ENCODE assay signal across 19 cellular contexts in the genomic region with DNA sequence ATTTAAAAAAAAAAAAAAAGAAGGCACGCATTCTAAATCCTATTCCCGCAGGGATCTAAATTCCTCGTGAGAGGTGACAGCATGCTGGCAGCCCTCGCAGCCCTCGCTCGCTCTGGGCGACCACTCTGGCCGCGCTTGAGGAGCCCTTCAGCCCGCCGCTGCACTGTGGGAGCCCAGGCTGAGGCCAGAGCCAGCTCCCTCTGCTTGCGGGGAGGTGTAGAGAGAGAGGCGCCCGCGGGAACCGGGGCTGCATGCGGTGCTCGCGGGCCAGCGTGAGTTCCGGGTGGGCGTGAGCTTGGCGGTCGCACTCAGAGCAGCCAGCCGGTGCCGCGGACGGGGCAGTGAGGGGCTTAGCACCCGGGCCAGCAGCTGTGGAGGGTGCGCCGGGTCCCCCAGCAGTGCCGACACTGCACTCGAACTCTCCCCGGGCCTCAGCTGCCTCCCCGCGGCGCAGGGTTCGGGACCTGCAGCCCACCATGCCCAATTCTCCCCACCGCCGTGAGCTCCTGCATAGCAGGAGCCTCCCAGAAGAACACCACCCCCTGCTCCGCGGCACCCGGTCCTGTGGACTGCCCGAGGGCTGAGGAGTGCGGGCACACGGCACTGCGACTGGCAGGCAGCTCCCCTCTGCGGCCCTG.
DNase-seq lines count a peak whose midpoint lies in the region; ATAC-seq and TF ChIP-seq lines count a peak whose summit lies in the region.
"Had no signal": no experiment of that assay in that cellular context is flagged by ENCODE, and none has a peak within 500 bp of the region (broad histone marks: within the 10 kb centered on the region; RNA-seq: fewer than 3 reads in every experiment).

No MANE protein-coding gene starts in this region.

- intact Hi-C loops in right cardiac atrium (cut with DNase I): no loop called here
- intact Hi-C loops in Right ventricle myocardium inferior (cut with DNase I): no loop called here

- H3K4me3 ChIP-seq in right cardiac atrium (ENCODE audit: low read length) (no peak overlapping the region), mesenchymal stem cell (ENCODE audit: insufficient read depth in 1 of 2, low read depth in 1 of 2, low read length in 2 of 2) (no peak overlapping the region)
- H3K4me3 ChIP-seq: BLaER1, MG63, SK-N-MC had no signal

- no peak overlapping the region for H3K14ac ChIP-seq in mesenchymal stem cell (ENCODE audit: low read length in 2 of 2)

- H3K9me3 Mint-ChIP-seq in WTC11 (0 out of 2 replicates have a peak, but pooled peaks cover 3% of the 10 kb centered on the region), immature natural killer cell (peaks cover 2 to 11% (median 6%) of the 10 kb centered on the region in 6 donors)
- peaks cover 2% of the 10 kb centered on the region for H3K9me3 Mint-ChIP-seq in natural killer cell treated with Interleukin-12 subunit alpha and Interleukin-12 subunit beta and Interleukin-15 and Interleukin-18, amount 100 ng/mL, for 72 hours

- no peaks in the 10 kb centered on the region for H3K79me1 ChIP-seq in mesenchymal stem cell (replicated peaks; ENCODE audit: low read length, poor library complexity, severe bottlenecking)

- H3K9ac ChIP-seq in mesenchymal stem cell (ENCODE audit: low read length): no peak overlapping the region
- H3K9ac ChIP-seq: BLaER1 had no signal

- H3K4me2 ChIP-seq in mesenchymal stem cell (ENCODE audit: low read length, poor library complexity, severe bottlenecking): no peak overlapping the region
- H3K4me2 ChIP-seq: BLaER1 had no signal

- H3K4ac ChIP-seq in mesenchymal stem cell (ENCODE audit: low read depth in 1 of 2, low read length in 2 of 2): no peak overlapping the region

- no peak overlapping the region for H2BK15ac ChIP-seq in mesenchymal stem cell (ENCODE audit: low read depth, poor library complexity, severe bottlenecking)

- TF ChIP-seq CTCF in WTC11 (IDR thresholded peaks at IDR 0.05): no peak

- H3K36me3 ChIP-seq in mesenchymal stem cell (ENCODE audit: control insufficient read depth in 1 of 2, insufficient read depth in 2 of 2, low read depth in 1 of 2, low read length in 2 of 2): peaks cover 0 to 3% of the 10 kb centered on the region in 2 experiments
- H3K36me3 ChIP-seq: BLaER1, MG63 had no signal

- no peak for ATAC-seq in right cardiac atrium
- ATAC-seq in Right ventricle myocardium inferior: no peak
- ATAC-seq in WTC11: peak; percentile 72
- no peak for ATAC-seq in HG03280 (IDR thresholded peaks at IDR 0.05; ENCODE audit: unreplicated experiment)
- no peak for ATAC-seq in natural killer cell treated with Interleukin-12 subunit alpha and Interleukin-12 subunit beta and Interleukin-15 and Interleukin-18, amount 100 ng/mL, for 72 hours

- H3K9me3 ChIP-seq in right cardiac atrium (ENCODE audit: control insufficient read depth, low read length): no peaks in the 10 kb centered on the region
- no peaks in the 10 kb centered on the region for H3K9me3 ChIP-seq in mesenchymal stem cell (ENCODE audit: control insufficient read depth, low read length)
- H3K9me3 ChIP-seq: MG63 had no signal

- no peak overlapping the region for H2BK5ac ChIP-seq in mesenchymal stem cell (ENCODE audit: low read depth, low read length, poor library complexity, severe bottlenecking)

- no peaks in the 10 kb centered on the region for H3K4me1 ChIP-seq in right cardiac atrium (ENCODE audit: control insufficient read depth, insufficient read depth, low read length)
- no peaks in the 10 kb centered on the region for H3K4me1 ChIP-seq in mesenchymal stem cell (ENCODE audit: control insufficient read depth, insufficient read depth, low read depth, low read length)
- H3K4me1 ChIP-seq: BLaER1 had no signal

- peak in 2 of 3 donors; percentile 32 to 44 for DNase-seq in right cardiac atrium
- DNase-seq in Right ventricle myocardium inferior (ENCODE audit: missing footprints): no peak
- DNase-seq in WTC11 (ENCODE audit: low spot score): peak; percentile 25
- DNase-seq in mesenchymal stem cell: no peak
- no peak for DNase-seq in immature natural killer cell
- no peak for DNase-seq in natural killer cell treated with Interleukin-12 subunit alpha and Interleukin-12 subunit beta and Interleukin-15 and Interleukin-18, amount 100 ng/mL, for 72 hours (ENCODE audit: low spot score)
- DNase-seq: CD4-positive, CD25-positive, alpha-beta regulatory T cell; DMS153; DND-41; KG1; MG63; NCI-H2029; NCI-H2227 treated with DMSO at 0.1 percent for 48 hours; NCI-H526 treated with DMSO at 0.1 percent for 48 hours; RPMI8226; SIG-M5 had no signal

- CTCF ChIA-PET in WTC11 (lab: Charles Lee): interaction anchor here (1.0 kb wide), 1 partner anchor 494 kb away, joined by 3 read pairs; no protein-coding TSS in a partner anchor

- no peak overlapping the region for H3K27ac ChIP-seq in right cardiac atrium (ENCODE audit: low read length)
- H3K27ac ChIP-seq in mesenchymal stem cell (ENCODE audit: low read length, poor library complexity, severe bottlenecking): no peak overlapping the region
- H3K27ac ChIP-seq: BLaER1, SK-N-MC had no signal

- H3K18ac ChIP-seq in mesenchymal stem cell (ENCODE audit: low read depth in 1 of 2, low read length in 2 of 2): no peak overlapping the region

- H4K8ac ChIP-seq in mesenchymal stem cell (ENCODE audit: low read length): peak overlapping the region; percentile 28

- H2AFZ ChIP-seq in mesenchymal stem cell (ENCODE audit: low read depth, low read length): no peak overlapping the region

- H3K36me3 Mint-ChIP-seq in WTC11 (no peaks in the 10 kb centered on the region), immature natural killer cell (no peaks in the 10 kb centered on the region)
- H3K36me3 Mint-ChIP-seq in natural killer cell treated with Interleukin-12 subunit alpha and Interleukin-12 subunit beta and Interleukin-15 and Interleukin-18, amount 100 ng/mL, for 72 hours: no peaks in the 10 kb centered on the region
- H3K36me3 Mint-ChIP-seq: CD4-positive, CD25-positive, alpha-beta regulatory T cell had no signal

- H3K27me3 Mint-ChIP-seq in WTC11 (ENCODE audit: low read depth): no peaks in the 10 kb centered on the region
- peaks cover 2% of the 10 kb centered on the region in 3 donors for H3K27me3 Mint-ChIP-seq in immature natural killer cell (ENCODE audit: low read depth in 3 of 3)
- no peaks in the 10 kb centered on the region for H3K27me3 Mint-ChIP-seq in natural killer cell treated with Interleukin-12 subunit alpha and Interleukin-12 subunit beta and Interleukin-15 and Interleukin-18, amount 100 ng/mL, for 72 hours
- H3K27me3 Mint-ChIP-seq: CD4-positive, CD25-positive, alpha-beta regulatory T cell had no signal

- 88% methylated on average over 48 of the region's 48 CpGs for WGBS in right cardiac atrium
- WGBS in mesenchymal stem cell: 98% methylated on average over 45 of the region's 48 CpGs

- H3K4me3 Mint-ChIP-seq in WTC11 (no peak overlapping the region), immature natural killer cell (no peak overlapping the region)
- no peak overlapping the region for H3K4me3 Mint-ChIP-seq in natural killer cell treated with Interleukin-12 subunit alpha and Interleukin-12 subunit beta and Interleukin-15 and Interleukin-18, amount 100 ng/mL, for 72 hours
- H3K4me3 Mint-ChIP-seq: CD4-positive, CD25-positive, alpha-beta regulatory T cell had no signal

- H3K4me1 Mint-ChIP-seq in WTC11 (no peaks in the 10 kb centered on the region), immature natural killer cell (no peaks in the 10 kb centered on the region)
- H3K4me1 Mint-ChIP-seq in natural killer cell treated with Interleukin-12 subunit alpha and Interleukin-12 subunit beta and Interleukin-15 and Interleukin-18, amount 100 ng/mL, for 72 hours (ENCODE audit: low read depth in 2 of 2): no peaks in the 10 kb centered on the region
- H3K4me1 Mint-ChIP-seq: CD4-positive, CD25-positive, alpha-beta regulatory T cell had no signal

- peak overlapping the region; percentile 50 for H4K91ac ChIP-seq in mesenchymal stem cell (ENCODE audit: low read length)

- no peak overlapping the region for H2BK12ac ChIP-seq in mesenchymal stem cell (ENCODE audit: low read length in 2 of 2)

- H3K23ac ChIP-seq in mesenchymal stem cell (ENCODE audit: low read length in 2 of 2): no peak overlapping the region

- H2AK5ac ChIP-seq in mesenchymal stem cell (ENCODE audit: low read length, severe bottlenecking): no peak overlapping the region

- POLR2A ChIA-PET in WTC11 (lab: Charles Lee): no interaction called here

- H2BK120ac ChIP-seq in mesenchymal stem cell (ENCODE audit: low read depth, low read length): no peak overlapping the region

- H3K27ac Mint-ChIP-seq in WTC11: no peak overlapping the region
- no peak overlapping the region for H3K27ac Mint-ChIP-seq in immature natural killer cell
- no peak overlapping the region for H3K27ac Mint-ChIP-seq in natural killer cell treated with Interleukin-12 subunit alpha and Interleukin-12 subunit beta and Interleukin-15 and Interleukin-18, amount 100 ng/mL, for 72 hours
- H3K27ac Mint-ChIP-seq: CD4-positive, CD25-positive, alpha-beta regulatory T cell had no signal

- H3K27me3 ChIP-seq in right cardiac atrium (ENCODE audit: control insufficient read depth, insufficient read depth): no peaks in the 10 kb centered on the region
- H3K27me3 ChIP-seq in mesenchymal stem cell (ENCODE audit: control insufficient read depth in 1 of 2, insufficient read depth in 1 of 2, low read length in 2 of 2): no peaks in the 10 kb centered on the region
- H3K27me3 ChIP-seq: BLaER1, MG63 had no signal

TF ChIP-seq in WTC11, 78 proteins besides CTCF, POLR2A, EP300 and RAD21 (continues in another document):
- TF ChIP-seq ETV6 (CRISPR knock-in tag; IDR thresholded peaks at IDR 0.05): no peak
- no peak for TF ChIP-seq NFYB (CRISPR knock-in tag; conservative IDR thresholded peaks at IDR 0.05; ENCODE audit: low read depth)
- TF ChIP-seq NR1H2 (CRISPR knock-in tag; IDR thresholded peaks at IDR 0.05): no peak
- TF ChIP-seq, protein P1, sequence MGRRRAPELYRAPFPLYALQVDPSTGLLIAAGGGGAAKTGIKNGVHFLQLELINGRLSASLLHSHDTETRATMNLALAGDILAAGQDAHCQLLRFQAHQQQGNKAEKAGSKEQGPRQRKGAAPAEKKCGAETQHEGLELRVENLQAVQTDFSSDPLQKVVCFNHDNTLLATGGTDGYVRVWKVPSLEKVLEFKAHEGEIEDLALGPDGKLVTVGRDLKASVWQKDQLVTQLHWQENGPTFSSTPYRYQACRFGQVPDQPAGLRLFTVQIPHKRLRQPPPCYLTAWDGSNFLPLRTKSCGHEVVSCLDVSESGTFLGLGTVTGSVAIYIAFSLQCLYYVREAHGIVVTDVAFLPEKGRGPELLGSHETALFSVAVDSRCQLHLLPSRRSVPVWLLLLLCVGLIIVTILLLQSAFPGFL (CRISPR knock-in tag; IDR thresholded peaks at IDR 0.05; ENCODE audit: borderline replicate concordance): no peak
- no peak for TF ChIP-seq FOXJ3 (CRISPR knock-in tag; IDR thresholded peaks at IDR 0.05; ENCODE audit: borderline replicate concordance)

Comparison
In these comparisons a context has a peak if more than half of its experiments do, and no peak if none do; other contexts are left out.
1. DNase-seq: peak in right cardiac atrium (2 of 3) and WTC11 (single experiment); none in Right ventricle myocardium inferior (single experiment), mesenchymal stem cell (single experiment), immature natural killer cell (0 of 3) and natural killer cell treated with Interleukin-12 subunit alpha and Interleukin-12 subunit beta and Interleukin-15 and Interleukin-18, amount 100 ng/mL, for 72 hours (single experiment).